Comparison of ENCODE assay signal across 9 cellular contexts in genomic region chr6:40719671-40720374, GRCh38.
A peak's percentile ranks its signal among the peaks of the same experiment; 100 is the strongest.
DNase-seq lines count a peak whose midpoint lies in the region; ATAC-seq and TF ChIP-seq lines count a peak whose summit lies in the region.
"Had no signal": no experiment of that assay in that cellular context is flagged by ENCODE, and none has a peak within 500 bp of the region (broad histone marks: within the 10 kb centered on the region; RNA-seq: fewer than 3 reads in every experiment).

No MANE protein-coding gene starts in this region.

- H3K4me1 ChIP-seq in aorta (ENCODE audit: control insufficient read depth in 1 of 2, insufficient read depth in 2 of 2, low read length in 2 of 2), result no peaks in the 10 kb centered on the region

- no peak for ATAC-seq in aorta (ENCODE audit: low FRiP score)

- 33 to 41% methylated on average over 7 of the region's 7 CpGs for WGBS in aorta, 2 donors

- H3K27me3 Mint-ChIP-seq in progenitor cell of endocrine pancreas (peaks cover 39% of the 10 kb centered on the region), immature natural killer cell (ENCODE audit: low read depth in 3 of 3) (peaks cover 0 to 4% (median 4%) of the 10 kb centered on the region in 3 donors)

- no peaks in the 10 kb centered on the region for H3K36me3 Mint-ChIP-seq in progenitor cell of endocrine pancreas (ENCODE audit: insufficient read depth)
- H3K36me3 Mint-ChIP-seq in immature natural killer cell, result no peaks in the 10 kb centered on the region

- H3K4me1 Mint-ChIP-seq in progenitor cell of endocrine pancreas (ENCODE audit: low read depth), result peaks cover 29% of the 10 kb centered on the region
- peaks cover 2 to 6% of the 10 kb centered on the region in 2 donors for H3K4me1 Mint-ChIP-seq in immature natural killer cell

- H3K4me3 ChIP-seq in HFF-Myc (replicated peaks; ENCODE audit: low read depth, low read length) (no peak overlapping the region), fibroblast of mammary gland (ENCODE audit: control insufficient read depth, low read depth, low read length) (no peak overlapping the region), aorta (ENCODE audit: low read length in 2 of 2) (no peak overlapping the region)
- H3K4me3 ChIP-seq: skin epidermis had no signal

- TF ChIP-seq CTCF in GM13976 (IDR thresholded peaks at IDR 0.05; ENCODE audit: borderline replicate concordance, control extremely low read depth, extremely low read depth, insufficient read depth, missing control alignments), result no peak
- TF ChIP-seq CTCF in HFF-Myc (IDR thresholded peaks at IDR 0.05; ENCODE audit: low read depth, low read length, missing control alignments), result no peak
- no peak for TF ChIP-seq CTCF in fibroblast of mammary gland (conservative IDR thresholded peaks at IDR 0.05; ENCODE audit: control insufficient read depth, insufficient read depth, low read depth, low read length)
- no peak for TF ChIP-seq CTCF in progenitor cell of endocrine pancreas (IDR thresholded peaks at IDR 0.05; ENCODE audit: unreplicated experiment)

- no peaks in the 10 kb centered on the region for H3K36me3 ChIP-seq in aorta (ENCODE audit: control insufficient read depth in 1 of 2, insufficient read depth in 2 of 2, low read length in 1 of 2)

- peak overlapping the region in 1 of 2 donors; percentile 50 for H3K27ac ChIP-seq in aorta (ENCODE audit: low read depth in 1 of 2, low read length in 2 of 2)

- H3K9me3 ChIP-seq in aorta (ENCODE audit: control insufficient read depth, low read length), result no peaks in the 10 kb centered on the region

- H3K27ac Mint-ChIP-seq in progenitor cell of endocrine pancreas, result peak overlapping the region; percentile 63
- H3K27ac Mint-ChIP-seq in immature natural killer cell, result peak overlapping the region in 1 of 6 donors; percentile 47

- H3K4me3 Mint-ChIP-seq in progenitor cell of endocrine pancreas (ENCODE audit: low read depth) (no peak overlapping the region), immature natural killer cell (no peak overlapping the region)

- H3K9me3 Mint-ChIP-seq in progenitor cell of endocrine pancreas (ENCODE audit: low read depth), result no peaks in the 10 kb centered on the region
- no peaks in the 10 kb centered on the region for H3K9me3 Mint-ChIP-seq in immature natural killer cell

- in situ Hi-C loops in GM13976 (cut with MboI; ENCODE audit: low sequenced_read_pairs, unreplicated experiment), result no loop called here

- intact Hi-C loops in aorta (cut with DNase I), result no loop called here

- no peaks in the 10 kb centered on the region for H3K27me3 ChIP-seq in aorta (ENCODE audit: control insufficient read depth in 1 of 2, insufficient read depth in 2 of 2, low read length in 1 of 2)

- DNase-seq in GM13976 (ENCODE audit: low spot score), result peak; percentile 38
- DNase-seq in HFF-Myc (ENCODE audit: extremely low read depth, low read depth), result peak; percentile 29
- peak; percentile 89 for DNase-seq in NOMO-1 treated with DMSO at 0.1 percent for 48 hours (lab: John Stamatoyannopoulos, UW; ENCODE audit: unreplicated experiment)
- DNase-seq in fibroblast of mammary gland (ENCODE audit: low read depth), result peak; percentile 40
- DNase-seq in progenitor cell of endocrine pancreas (ENCODE audit: low spot score, unreplicated experiment), result no peak
- no peak for DNase-seq in aorta
- DNase-seq in immature natural killer cell, result no peak
- DNase-seq in iPS-NIHi11 (ENCODE audit: low spot score), result no peak

Comparison
In these comparisons a context has a peak if more than half of its experiments do, and no peak if none do; other contexts are left out.
1. DNase-seq: peak in GM13976 (single experiment), HFF-Myc (single experiment), NOMO-1 treated with DMSO at 0.1 percent for 48 hours (single experiment) and fibroblast of mammary gland (single experiment); none in progenitor cell of endocrine pancreas (single experiment), aorta (0 of 2), immature natural killer cell (0 of 3) and iPS-NIHi11 (single experiment).